9 cellular contexts compared by ENCODE assay signal in genomic region chr9:83304686-83305085, GRCh38.
DNase-seq lines count a peak whose midpoint lies in the region; ATAC-seq and TF ChIP-seq lines count a peak whose summit lies in the region.
"Had no signal": no experiment of that assay in that cellular context is flagged by ENCODE, and none has a peak within 500 bp of the region (broad histone marks: within the 10 kb centered on the region; RNA-seq: fewer than 3 reads in every experiment).

No MANE protein-coding gene starts in this region.

- ATAC-seq in SK-N-SH treated with all-trans-retinoic acid at 6 μM for 48 hours (peak; percentile 85), left cardiac atrium (peak; percentile 94 to 96), sciatic nerve (peak; percentile 97), GM18907 (IDR thresholded peaks at IDR 0.05; ENCODE audit: unreplicated experiment) (no peak)

- peak; percentile 78 for DNase-seq in EH (ENCODE audit: low read depth)
- peak; percentile 89 for DNase-seq in left cardiac atrium
- DNase-seq in sciatic nerve (ENCODE audit: low spot score), result peak; percentile 92
- DNase-seq in activated CD8-positive, alpha-beta memory T cell treated with anti-CD3 and anti-CD28 coated beads, Interleukin-2, amount 50 U/mL, for 4 hours, result no peak
- DNase-seq in NCI-H187 (lab: John Stamatoyannopoulos, UW), result no peak
- DNase-seq in erythroblast (lab: John Stamatoyannopoulos, UW), result no peak
- DNase-seq: activated T-cell treated with anti-CD3 and anti-CD28 coated beads, Interleukin-2, amount 50 U/mL, for 24 hours had no signal

- no peak for TF ChIP-seq POLR2A in erythroblast (IDR thresholded peaks at IDR 0.05; ENCODE audit: low read length)

- intact Hi-C loops in left cardiac atrium (cut with DNase I), result no loop called here
- intact Hi-C loops in sciatic nerve (cut with DNase I), result no loop called here

TF ChIP-seq in SK-N-SH treated with all-trans-retinoic acid at 6 μM for 48 hours, 23 proteins besides CTCF, POLR2A, EP300 and RAD21:
- TF ChIP-seq ISL1 (CRISPR knock-in tag; IDR thresholded peaks at IDR 0.05) (peak; percentile 67), ZNF70 (CRISPR knock-in tag; IDR thresholded peaks at IDR 0.05) (no peak), TOX (CRISPR knock-in tag; IDR thresholded peaks at IDR 0.05; ENCODE audit: borderline replicate concordance) (no peak), TCF4 (CRISPR knock-in tag; IDR thresholded peaks at IDR 0.05; ENCODE audit: borderline replicate concordance) (peak; percentile 50), TSHZ2 (CRISPR knock-in tag; IDR thresholded peaks at IDR 0.05) (peak; percentile 54; the same call in 1 of the 2 replicates), ZC3H10 (CRISPR knock-in tag; IDR thresholded peaks at IDR 0.05) (no peak), CSDC2 (CRISPR knock-in tag; IDR thresholded peaks at IDR 0.05) (no peak), POU6F1 (CRISPR knock-in tag; IDR thresholded peaks at IDR 0.05; ENCODE audit: borderline replicate concordance, low read depth) (no peak), ZFP30 (CRISPR knock-in tag; IDR thresholded peaks at IDR 0.05) (no peak)

Comparison
In these comparisons a context has a peak if more than half of its experiments do, and no peak if none do; other contexts are left out.
1. DNase-seq: peak in EH (single experiment), left cardiac atrium (single experiment) and sciatic nerve (single experiment); none in activated CD8-positive, alpha-beta memory T cell treated with anti-CD3 and anti-CD28 coated beads, Interleukin-2, amount 50 U/mL, for 4 hours (single experiment), NCI-H187 (0 of 2) and erythroblast (0 of 2).